ENCODE assay signal across 14 cellular contexts in the genomic region with DNA sequence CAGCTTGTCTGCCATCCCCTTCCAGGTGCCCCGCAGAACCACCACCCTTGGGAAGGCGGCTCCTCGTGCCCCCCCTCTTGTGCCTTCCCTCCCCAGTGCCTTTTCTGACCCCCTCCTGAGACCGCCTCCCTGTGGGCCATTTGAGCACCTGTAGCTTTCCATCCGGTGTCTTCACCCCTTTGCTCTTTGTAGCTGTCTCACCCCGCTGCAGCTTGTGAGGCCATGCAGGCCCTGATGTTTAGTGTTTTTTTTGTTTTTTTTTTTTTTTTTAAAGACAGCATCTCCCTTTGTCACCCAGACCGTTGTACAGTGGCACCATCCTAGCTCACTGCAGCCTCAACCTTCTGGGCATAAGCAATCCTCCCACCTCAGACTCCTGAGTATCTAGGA. TPM values are rescaled to one million over a fixed set of nuclear protein-coding genes. Genes with fewer than 3 reads are reported as not detected.
DNase-seq lines count a peak whose midpoint lies in the region; ATAC-seq and TF ChIP-seq lines count a peak whose summit lies in the region.
"Had no signal": no experiment of that assay in that cellular context is flagged by ENCODE, and none has a peak within 500 bp of the region (broad histone marks: within the 10 kb centered on the region; RNA-seq: fewer than 3 reads in every experiment).

No MANE protein-coding gene starts in this region.

- CTCF ChIA-PET in PC-9 (lab: Charles Lee) = interaction anchor here (0.5 to 1.5 kb wide), 4 partner anchors 13 to 785 kb away, joined by 3 to 7 read pairs (median 5); no protein-coding TSS in a partner anchor

- H3K4me1 ChIP-seq in H9 (ENCODE audit: insufficient read depth, low read length) = peaks cover 17% of the 10 kb centered on the region
- H3K4me1 ChIP-seq in PC-9 (replicated peaks; ENCODE audit: insufficient read depth) = peaks cover 32% of the 10 kb centered on the region
- peaks cover 27% of the 10 kb centered on the region for H3K4me1 ChIP-seq in smooth muscle cell (ENCODE audit: low read depth)
- no peaks in the 10 kb centered on the region for H3K4me1 ChIP-seq in MM.1S (ENCODE audit: low read length)

- H2BK15ac ChIP-seq in H9 (ENCODE audit: low read depth, low read length) = 0 out of 2 replicates have a peak overlapping the region, but pooled peaks have one; percentile 13

- ATAC-seq in GM18909 (IDR thresholded peaks at IDR 0.05; ENCODE audit: poor library complexity, unreplicated experiment) = no peak

- H3K4me3 Mint-ChIP-seq in H9 = peak overlapping the region; percentile 24 to 66
- H3K4me3 Mint-ChIP-seq: activated CD4-positive, alpha-beta memory T cell treated with anti-CD3 and anti-CD28 coated beads for 36 hours; memory B cell had no signal

- no peak overlapping the region for H2BK20ac ChIP-seq in H9 (ENCODE audit: low read depth, low read length, poor library complexity, severe bottlenecking)

- no peak overlapping the region for H2AK5ac ChIP-seq in H9 (ENCODE audit: insufficient read length, low read length)

- no peaks in the 10 kb centered on the region for H3K9me2 ChIP-seq in PC-9 (ENCODE audit: insufficient read depth)
- H3K9me2 ChIP-seq in MM.1S (replicated peaks; ENCODE audit: insufficient read depth, low read length) = no peaks in the 10 kb centered on the region

- H3K18ac ChIP-seq in H9 (ENCODE audit: insufficient read length, low read depth, low read length) = peak overlapping the region; percentile 16

- H3K56ac ChIP-seq in H9 (ENCODE audit: insufficient read length, low read depth, low read length) = no peak overlapping the region

- H4K20me1 ChIP-seq in H9 (ENCODE audit: control insufficient read depth, insufficient read depth, insufficient read length) = peaks cover 7% of the 10 kb centered on the region
- H4K20me1 ChIP-seq in PC-9 (ENCODE audit: insufficient read depth) = no peaks in the 10 kb centered on the region; the same call in 1 of the 2 replicates
- peaks cover 100% of the 10 kb centered on the region for H4K20me1 ChIP-seq in smooth muscle cell (ENCODE audit: low read depth)
- no peaks in the 10 kb centered on the region for H4K20me1 ChIP-seq in MM.1S (ENCODE audit: insufficient read depth, low read length)

- H3K9me3 ChIP-seq in H9 (ENCODE audit: control insufficient read depth, low read depth, low read length) (no peaks in the 10 kb centered on the region), PC-9 (ENCODE audit: insufficient read depth, low read depth) (no peaks in the 10 kb centered on the region), iPS-18c (ENCODE audit: control insufficient read depth, insufficient read depth, low read length) (no peaks in the 10 kb centered on the region), smooth muscle cell (replicated peaks; ENCODE audit: low read depth) (no peaks in the 10 kb centered on the region), MM.1S (replicated peaks; ENCODE audit: insufficient read depth, low read length) (no peaks in the 10 kb centered on the region)

- H3T11ph ChIP-seq in H9 (ENCODE audit: low read length) = no peak overlapping the region

- peak overlapping the region; percentile 94 to 98 (median 98) for H3K27ac Mint-ChIP-seq in H9
- H3K27ac Mint-ChIP-seq: activated CD4-positive, alpha-beta memory T cell treated with anti-CD3 and anti-CD28 coated beads for 36 hours; memory B cell had no signal

- no peak overlapping the region for H2BK5ac ChIP-seq in H9 (ENCODE audit: insufficient read length, low read length)

- no peak overlapping the region for H3K4ac ChIP-seq in H9 (ENCODE audit: low read depth, low read length)

- H4K91ac ChIP-seq in H9 (ENCODE audit: insufficient read length, low read depth, low read length) = no peak overlapping the region

- peak overlapping the region; percentile 30; the same call in 1 of the 2 replicates for H3K4me3 ChIP-seq in PC-9
- peak overlapping the region; percentile 16; the same call in 1 of the 2 replicates for H3K4me3 ChIP-seq in iPS-18c (ENCODE audit: insufficient read depth, low read depth, low read length)
- peak overlapping the region; percentile 8 for H3K4me3 ChIP-seq in smooth muscle cell
- no peak overlapping the region for H3K4me3 ChIP-seq in MM.1S (ENCODE audit: low read length)

- no peaks in the 10 kb centered on the region; a peak in 1 of 5 replicates for H3K9me3 Mint-ChIP-seq in H9
- H3K9me3 Mint-ChIP-seq: activated CD4-positive, alpha-beta memory T cell treated with anti-CD3 and anti-CD28 coated beads for 36 hours; memory B cell had no signal

- H3K79me1 ChIP-seq in H9 (ENCODE audit: insufficient read depth, low read depth, low read length, poor library complexity, severe bottlenecking) = peaks cover 2% of the 10 kb centered on the region

- BruUV-seq in PC-9 (replicated peaks; lab: Mats Ljungman, UMichigan) = no TSS peak

- TF ChIP-seq CTCF in H9 (conservative IDR thresholded peaks at IDR 0.05) = 0 out of 3 replicates have a peak, but pooled peaks have one; percentile 12
- no peak for TF ChIP-seq CTCF in PC-9 (conservative IDR thresholded peaks at IDR 0.05)
- no peak for TF ChIP-seq CTCF in smooth muscle cell (IDR thresholded peaks at IDR 0.05; ENCODE audit: borderline replicate concordance, insufficient read depth, poor library complexity, severe bottlenecking)
- no peak for TF ChIP-seq CTCF in MM.1S (IDR thresholded peaks at IDR 0.05; ENCODE audit: low read length)

- peaks cover 2 to 10% (median 6%) of the 10 kb centered on the region in 3 experiments; a peak in 5 of 7 replicates for H3K36me3 Mint-ChIP-seq in H9 (ENCODE audit: insufficient read depth in 1 of 3, low read depth in 3 of 3)

- H3K23me2 ChIP-seq in H9 (ENCODE audit: insufficient read length, low read depth, low read length, poor library complexity, severe bottlenecking) = no peaks in the 10 kb centered on the region

- H2BK12ac ChIP-seq in H9 (ENCODE audit: insufficient read length, low read depth, low read length) = no peak overlapping the region

- peaks cover 32% of the 10 kb centered on the region; the same call in 1 of the 2 replicates for H3K79me2 ChIP-seq in H9 (ENCODE audit: insufficient read depth, low read length)
- H3K79me2 ChIP-seq in PC-9 (ENCODE audit: low read depth) = peaks cover 48% of the 10 kb centered on the region
- peaks cover 98% of the 10 kb centered on the region for H3K79me2 ChIP-seq in smooth muscle cell (ENCODE audit: low read depth)
- peaks cover 88% of the 10 kb centered on the region for H3K79me2 ChIP-seq in MM.1S (ENCODE audit: low read length)

- H3K14ac ChIP-seq in H9 (ENCODE audit: insufficient read depth, low read length) = peak overlapping the region; percentile 39; the same call in 1 of the 2 replicates

- no peak overlapping the region for H3K23ac ChIP-seq in H9 (ENCODE audit: insufficient read length, low read depth, low read length)

- H3K4me2 ChIP-seq in H9 (ENCODE audit: insufficient read depth, insufficient read length, low read length) (peak overlapping the region; percentile 37), PC-9 (peak overlapping the region; percentile 70), smooth muscle cell (peak overlapping the region; percentile 72), MM.1S (ENCODE audit: low read depth, low read length) (no peak overlapping the region)

- H3K4me1 Mint-ChIP-seq in H9 = peaks cover 47 to 60% of the 10 kb centered on the region in 2 experiments

- POLR2A ChIA-PET in PC-9 (lab: Charles Lee; ENCODE audit: unreplicated experiment) = interaction anchor here (0.7 kb wide), 1 partner anchor 14 kb away, joined by 13 read pairs; no protein-coding TSS in a partner anchor

- no CpG with 5 or more reads among the region's 7 CpGs for WGBS in H9 (ENCODE audit: extremely low coverage, insufficient read length, low lambda C conversion rate)
- WGBS in smooth muscle cell (ENCODE audit: low lambda C conversion rate) = 49% methylated on average over 7 of the region's 7 CpGs

- H4K8ac ChIP-seq in H9 (replicated peaks; ENCODE audit: insufficient read length, low read depth, low read length) = no peak overlapping the region

- no peak for DNase-seq in H9
- DNase-seq in PC-9 = no peak
- no peak for DNase-seq in smooth muscle cell (lab: John Stamatoyannopoulos, UW; ENCODE audit: unreplicated experiment)
- DNase-seq in MM.1S = no peak
- DNase-seq in HPDE6-E6E7 (ENCODE audit: extremely low spot score) = no peak
- DNase-seq: activated CD4-positive, alpha-beta memory T cell treated with anti-CD3 and anti-CD28 coated beads for 36 hours; activated gamma-delta T cell treated with Interleukin-2 at 50 U/mL for 16 hours; brain microvascular endothelial cell; hypothalamus; stimulated activated CD4-positive, alpha-beta T cell treated with anti-CD3 and anti-CD28 coated beads, Interleukin-2, amount 100 ng/mL, for 24 hours; T-helper 2 cell had no signal

- H3K27me3 ChIP-seq in H9 (ENCODE audit: insufficient read depth, low read length) (no peaks in the 10 kb centered on the region), PC-9 (ENCODE audit: insufficient read depth, low read depth) (no peaks in the 10 kb centered on the region), smooth muscle cell (ENCODE audit: low read depth) (no peaks in the 10 kb centered on the region), MM.1S (replicated peaks; ENCODE audit: insufficient read depth, low read length) (no peaks in the 10 kb centered on the region)
- H3K27me3 ChIP-seq: brain microvascular endothelial cell had no signal

- H4K5ac ChIP-seq in H9 (ENCODE audit: insufficient read length, low read depth, low read length) = peak overlapping the region; percentile 27

- no peaks in the 10 kb centered on the region for H3K27me3 Mint-ChIP-seq in H9 (ENCODE audit: low read depth)
- H3K27me3 Mint-ChIP-seq: activated CD4-positive, alpha-beta memory T cell treated with anti-CD3 and anti-CD28 coated beads for 36 hours; memory B cell had no signal

- no peak overlapping the region for H3K9ac ChIP-seq in H9 (ENCODE audit: extremely low read depth, insufficient read length, low read length)
- H3K9ac ChIP-seq in smooth muscle cell (ENCODE audit: low read depth) = no peak overlapping the region
- H3K9ac ChIP-seq in MM.1S (ENCODE audit: low read length) = no peak overlapping the region

- H2AFZ ChIP-seq in H9 (ENCODE audit: low read length) = no peak overlapping the region
- H2AFZ ChIP-seq in PC-9 = no peak overlapping the region
- H2AFZ ChIP-seq in smooth muscle cell (ENCODE audit: low read depth) = no peak overlapping the region
- no peak overlapping the region for H2AFZ ChIP-seq in MM.1S (ENCODE audit: low read length)

- peaks cover 19% of the 10 kb centered on the region for H3F3A ChIP-seq in PC-9 (ENCODE audit: insufficient read depth, low read depth)
- peaks cover 5% of the 10 kb centered on the region for H3F3A ChIP-seq in smooth muscle cell (ENCODE audit: low read depth)
- no peaks in the 10 kb centered on the region for H3F3A ChIP-seq in MM.1S (ENCODE audit: insufficient read depth, low read length)

- H2BK120ac ChIP-seq in H9 (ENCODE audit: low read depth, low read length, poor library complexity, severe bottlenecking) = no peak overlapping the region

- H3K36me3 ChIP-seq in PC-9 (ENCODE audit: low read depth) (no peaks in the 10 kb centered on the region), smooth muscle cell (ENCODE audit: low read depth) (no peaks in the 10 kb centered on the region), MM.1S (replicated peaks; ENCODE audit: insufficient read depth, low read length) (no peaks in the 10 kb centered on the region)
- H3K36me3 ChIP-seq: brain microvascular endothelial cell had no signal

- peak overlapping the region; percentile 66 for H3K27ac ChIP-seq in H9 (ENCODE audit: insufficient read length, low read depth, low read length)
- H3K27ac ChIP-seq in PC-9 = peak overlapping the region; percentile 86
- peak overlapping the region; percentile 89 for H3K27ac ChIP-seq in smooth muscle cell (ENCODE audit: low read depth)
- H3K27ac ChIP-seq in MM.1S (ENCODE audit: low read length) = no peak overlapping the region
- H3K27ac ChIP-seq: brain microvascular endothelial cell had no signal

- intact Hi-C loops in PC-9 (cut with micrococcal nuclease; ENCODE audit: unreplicated experiment) = loop anchor here (5.0 kb wide), 1 partner anchor 257 kb away; no protein-coding TSS in a partner anchor

RNA-seq across cellular contexts. Expression of gene CUX1, which starts 52.5 kb away (rescaled TPM):
- 53.5 and 60.5 TPM in 2 replicates for total RNA-seq in H9 (2021)
- 79.8 and 83.3 TPM in 2 replicates for total RNA-seq in PC-9 (2021)
- 56.3 and 70.1 TPM in 2 replicates for total RNA-seq in smooth muscle cell
- 67.5 and 78.4 TPM in 2 replicates for polyA plus RNA-seq in smooth muscle cell
